Comparison of ENCODE assay signal across 9 cellular contexts in the genomic region with DNA sequence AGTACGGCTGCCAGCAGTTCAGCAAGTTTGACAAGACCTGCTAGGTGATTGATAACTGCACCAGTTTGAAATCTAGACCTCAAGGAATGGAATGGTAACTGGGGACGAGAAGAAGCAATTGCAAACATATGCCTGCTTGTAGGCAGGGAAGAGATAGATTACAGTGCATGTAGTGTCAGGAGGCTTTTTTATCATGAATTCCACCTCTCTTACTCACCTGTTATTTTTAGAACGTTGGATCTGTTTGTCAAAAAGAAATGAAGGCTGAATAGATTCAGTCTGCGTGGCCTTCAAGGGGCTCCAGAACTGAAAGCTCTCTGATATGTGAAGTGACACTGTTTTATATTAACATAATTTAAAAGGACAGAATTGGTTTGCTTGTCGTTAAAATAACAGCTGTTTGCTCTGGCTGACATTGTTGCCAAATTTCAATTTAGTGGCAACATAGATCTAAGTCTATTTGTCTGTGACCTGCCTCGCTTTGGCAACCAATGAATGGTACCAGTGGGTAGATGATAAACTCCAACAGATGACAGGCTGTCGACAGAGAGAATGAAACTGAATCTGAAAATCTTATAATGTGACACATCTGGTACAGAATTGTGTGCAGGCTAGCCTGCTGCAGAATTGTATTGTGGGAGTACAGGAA.
A peak's percentile ranks its signal among the peaks of the same experiment; 100 is the strongest.
DNase-seq lines count a peak whose midpoint lies in the region; TF ChIP-seq lines count a peak whose summit lies in the region.
"Had no signal": no experiment of that assay in that cellular context is flagged by ENCODE, and none has a peak within 500 bp of the region (broad histone marks: within the 10 kb centered on the region; RNA-seq: fewer than 3 reads in every experiment).

No MANE protein-coding gene starts in this region.

- peaks cover 29% of the 10 kb centered on the region for H3K4me1 Mint-ChIP-seq in HFFc6 (ENCODE audit: low read depth)

- H3K4me1 ChIP-seq in skeletal muscle tissue (ENCODE audit: control insufficient read depth in 3 of 3, insufficient read depth in 3 of 3, low read length in 3 of 3), result peaks cover 3 to 9% (median 5%) of the 10 kb centered on the region in 3 donors
- H3K4me1 ChIP-seq: BLaER1 treated with 17β-estradiol and CSF1 and Interleukin-3, amounts not matched to agents 10 nM and 100 nM had no signal

- no peaks in the 10 kb centered on the region for H3K36me3 ChIP-seq in skeletal muscle tissue (ENCODE audit: control insufficient read depth in 3 of 3, insufficient read depth in 3 of 3, low read length in 3 of 3)

- no peaks in the 10 kb centered on the region for H3K27me3 ChIP-seq in skeletal muscle tissue (ENCODE audit: control insufficient read depth in 3 of 3, insufficient read depth in 3 of 3, low read length in 3 of 3)
- H3K27me3 ChIP-seq: BLaER1 treated with 17β-estradiol and CSF1 and Interleukin-3, amounts not matched to agents 10 nM and 100 nM had no signal

- DNase-seq in NCI-H345 (lab: John Stamatoyannopoulos, UW) (peak; percentile 35), NCI-H345 treated with DMSO at 0.1 percent for 48 hours (lab: John Stamatoyannopoulos, UW; ENCODE audit: unreplicated experiment) (no peak), HFFc6 (peak; percentile 69), NCI-H1694 treated with DMSO at 0.1 percent for 48 hours (lab: John Stamatoyannopoulos, UW) (peak; percentile 87), fibroblast of the aortic adventitia (ENCODE audit: low read depth) (peak; percentile 79), erythroblast (lab: John Stamatoyannopoulos, UW) (no peak), KG1 (lab: John Stamatoyannopoulos, UW) (no peak)

- H3K4me3 ChIP-seq in fibroblast of the aortic adventitia (ENCODE audit: low read depth, low read length), result peak overlapping the region; percentile 39
- H3K4me3 ChIP-seq in skeletal muscle tissue (ENCODE audit: low read length in 3 of 3), result peak overlapping the region; percentile 8 to 41 (median 36)
- H3K4me3 ChIP-seq: BLaER1 treated with 17β-estradiol and CSF1 and Interleukin-3, amounts not matched to agents 10 nM and 100 nM had no signal

- no peaks in the 10 kb centered on the region; the same call in 1 of the 2 replicates for H3K36me3 Mint-ChIP-seq in HFFc6 (ENCODE audit: low read depth)

- H3K9ac ChIP-seq in skeletal muscle tissue (ENCODE audit: low read depth in 1 of 3, low read length in 3 of 3), result peak overlapping the region in 2 of 3 donors; percentile 17 to 45
- H3K9ac ChIP-seq: BLaER1 treated with 17β-estradiol and CSF1 and Interleukin-3, amounts not matched to agents 10 nM and 100 nM had no signal

- TF ChIP-seq CTCF in HFFc6 (IDR thresholded peaks at IDR 0.05) (no peak), fibroblast of the aortic adventitia (IDR thresholded peaks at IDR 0.05; ENCODE audit: insufficient read depth, low read length) (no peak)

- peak overlapping the region; percentile 71 for H3K27ac Mint-ChIP-seq in HFFc6

- no peak for TF ChIP-seq POLR2A in erythroblast (IDR thresholded peaks at IDR 0.05; ENCODE audit: low read length)

- no peaks in the 10 kb centered on the region for H3K9me3 Mint-ChIP-seq in HFFc6

- H3K27me3 Mint-ChIP-seq in HFFc6 (ENCODE audit: insufficient read depth), result no peaks in the 10 kb centered on the region

- H3K9me3 ChIP-seq in skeletal muscle tissue (ENCODE audit: control insufficient read depth in 3 of 3, low read length in 3 of 3), result no peaks in the 10 kb centered on the region
- H3K9me3 ChIP-seq: BLaER1 treated with 17β-estradiol and CSF1 and Interleukin-3, amounts not matched to agents 10 nM and 100 nM had no signal

- peak overlapping the region; percentile 62 for H3K4me3 Mint-ChIP-seq in HFFc6

- peak overlapping the region; percentile 81 for H3K27ac ChIP-seq in skeletal muscle tissue (ENCODE audit: low read depth, low read length)
- H3K27ac ChIP-seq: BLaER1 treated with 17β-estradiol and CSF1 and Interleukin-3, amounts not matched to agents 10 nM and 100 nM had no signal

Comparison
In these comparisons a context has a peak if more than half of its experiments do, and no peak if none do; other contexts are left out.
1. DNase-seq: peak in NCI-H345 (single experiment), HFFc6 (single experiment), NCI-H1694 treated with DMSO at 0.1 percent for 48 hours (single experiment) and fibroblast of the aortic adventitia (single experiment); none in NCI-H345 treated with DMSO at 0.1 percent for 48 hours (single experiment), erythroblast (0 of 2) and KG1 (single experiment).